In the genomic region with DNA sequence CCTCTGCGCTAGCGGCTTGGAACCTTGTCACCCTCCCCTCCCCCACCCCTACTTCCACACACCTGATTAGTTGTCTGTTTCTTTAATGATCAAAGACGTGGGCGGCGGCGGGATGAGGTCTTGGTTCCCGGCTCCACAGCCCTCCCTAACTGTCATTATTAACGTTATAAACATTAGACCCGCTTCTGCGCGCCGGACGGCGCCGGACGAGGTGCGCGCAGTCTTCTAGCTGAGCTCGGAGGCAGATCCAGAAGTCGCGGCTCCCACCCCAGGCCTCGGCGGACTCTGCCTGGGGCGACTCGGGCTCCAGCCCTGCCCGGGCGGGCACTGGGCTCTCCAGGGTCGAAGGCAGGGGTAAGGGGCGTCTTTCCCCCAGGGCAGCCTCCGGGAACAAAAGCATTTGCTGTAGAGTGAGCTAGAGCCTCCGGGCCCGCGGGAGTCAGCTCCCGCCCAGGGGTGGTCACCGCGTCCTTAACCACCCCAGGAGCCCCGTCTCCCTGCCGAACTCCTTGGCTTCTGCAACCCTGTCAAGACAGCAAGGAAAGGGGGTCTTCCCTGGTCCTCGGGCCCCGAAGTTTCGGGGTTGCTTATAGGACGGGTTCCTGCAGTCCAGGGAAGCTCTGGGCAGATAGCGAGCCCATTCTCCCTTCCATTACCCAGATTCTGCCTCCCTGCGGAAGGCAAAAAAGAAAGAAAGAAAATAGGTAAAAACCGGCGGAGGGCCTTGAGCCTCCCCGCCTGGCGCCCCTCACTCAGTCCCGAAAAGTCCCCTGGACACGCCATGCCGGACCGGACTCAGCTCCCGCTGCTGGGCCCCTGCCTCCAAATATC, we compare ENCODE assay signal across 9 cellular contexts. TPM values are rescaled to one million over a fixed set of nuclear protein-coding genes. Genes with fewer than 3 reads are reported as not detected.
DNase-seq lines count a peak whose midpoint lies in the region; ATAC-seq and TF ChIP-seq lines count a peak whose summit lies in the region.
"Had no signal": no experiment of that assay in that cellular context is flagged by ENCODE, and none has a peak within 500 bp of the region (broad histone marks: within the 10 kb centered on the region; RNA-seq: fewer than 3 reads in every experiment).

No MANE protein-coding gene starts in this region.

- H3K9me3 Mint-ChIP-seq in naive B cell = peaks cover 0 to 8% (median 6%) of the 10 kb centered on the region in 7 donors
- no peaks in the 10 kb centered on the region for H3K9me3 Mint-ChIP-seq in activated CD4-positive, alpha-beta memory T cell treated with anti-CD3 and anti-CD28 coated beads, Interleukin-2, amount 10 ng/mL, durations not matched to agents 7 days and 5 days

- H3K4me3 ChIP-seq in BE2C (ENCODE audit: low read depth, low read length) (peak overlapping the region; percentile 64), MG63 (peak overlapping the region; percentile 37), dorsolateral prefrontal cortex (peak overlapping the region in 58 of 59 donors; percentile 11 to 62 (median 42))

- DNase-seq in BE2C (peak; percentile 43), MG63 (no peak), dorsolateral prefrontal cortex (no peak), naive B cell (no peak), GM19240 (ENCODE audit: insufficient read length, low spot score) (no peak), NCI-H1436 (lab: John Stamatoyannopoulos, UW) (no peak)
- DNase-seq in activated CD4-positive, alpha-beta memory T cell treated with anti-CD3 and anti-CD28 coated beads, Interleukin-2, amount 10 ng/mL, durations not matched to agents 7 days and 5 days = no peak

- peak overlapping the region in 3 of 6 donors; percentile 51 to 76 (median 57) for H3K27ac Mint-ChIP-seq in naive B cell
- no peak overlapping the region for H3K27ac Mint-ChIP-seq in activated CD4-positive, alpha-beta memory T cell treated with anti-CD3 and anti-CD28 coated beads, Interleukin-2, amount 10 ng/mL, durations not matched to agents 7 days and 5 days

- peak overlapping the region in 27 of 59 donors; percentile 8 to 79 (median 54) for H3K27ac ChIP-seq in dorsolateral prefrontal cortex

- intact Hi-C loops in dorsolateral prefrontal cortex (cut with DNase I) = loop anchor here (1.0 to 10.0 kb wide), 5 partner anchors 153 to 194 kb away; no protein-coding TSS in a partner anchor

- peaks cover 11% of the 10 kb centered on the region for H3K4me1 ChIP-seq in BE2C

- H3K36me3 ChIP-seq in BE2C = no peaks in the 10 kb centered on the region
- no peaks in the 10 kb centered on the region for H3K36me3 ChIP-seq in MG63

- H3K9me3 ChIP-seq in BE2C (no peaks in the 10 kb centered on the region), MG63 (no peaks in the 10 kb centered on the region)

- CTCF ChIA-PET in activated CD4-positive, alpha-beta memory T cell treated with anti-CD3 and anti-CD28 coated beads, Interleukin-2, amount 10 ng/mL, durations not matched to agents 7 days and 5 days (lab: Charles Lee) = interaction anchor here (1.2 to 1.7 kb wide), 3 partner anchors 74 to 193 kb away, joined by 3 to 9 read pairs (median 8); no protein-coding TSS in a partner anchor

- no peaks in the 10 kb centered on the region for H3K27me3 ChIP-seq in BE2C
- peaks cover 46% of the 10 kb centered on the region for H3K27me3 ChIP-seq in MG63
- H3K27me3 ChIP-seq in dorsolateral prefrontal cortex = peaks cover 0 to 69% (median 50%) of the 10 kb centered on the region in 45 donors

- POLR2A ChIA-PET in activated CD4-positive, alpha-beta memory T cell treated with anti-CD3 and anti-CD28 coated beads, Interleukin-2, amount 10 ng/mL, durations not matched to agents 7 days and 5 days (lab: Charles Lee) = interaction anchor here (1.5 kb wide), 1 partner anchor 193 kb away, joined by 3 read pairs; no protein-coding TSS in a partner anchor

- H3K36me3 Mint-ChIP-seq in naive B cell = peaks cover 0 to 7% of the 10 kb centered on the region in 2 donors
- H3K36me3 Mint-ChIP-seq in activated CD4-positive, alpha-beta memory T cell treated with anti-CD3 and anti-CD28 coated beads, Interleukin-2, amount 10 ng/mL, durations not matched to agents 7 days and 5 days (ENCODE audit: low read depth) = no peaks in the 10 kb centered on the region

- peaks cover 48 to 64% (median 58%) of the 10 kb centered on the region in 3 donors for H3K27me3 Mint-ChIP-seq in naive B cell
- H3K27me3 Mint-ChIP-seq in activated CD4-positive, alpha-beta memory T cell treated with anti-CD3 and anti-CD28 coated beads, Interleukin-2, amount 10 ng/mL, durations not matched to agents 7 days and 5 days = peaks cover 67% of the 10 kb centered on the region

- H3K4me1 Mint-ChIP-seq in naive B cell = peaks cover 46 to 75% (median 70%) of the 10 kb centered on the region in 3 donors
- H3K4me1 Mint-ChIP-seq in activated CD4-positive, alpha-beta memory T cell treated with anti-CD3 and anti-CD28 coated beads, Interleukin-2, amount 10 ng/mL, durations not matched to agents 7 days and 5 days = peaks cover 14% of the 10 kb centered on the region

- TF ChIP-seq CTCF in BE2C (IDR thresholded peaks at IDR 0.05; ENCODE audit: low read depth, low read length) = no peak
- no peak for TF ChIP-seq CTCF in dorsolateral prefrontal cortex (IDR thresholded peaks at IDR 0.05 in 54 of 56, conservative IDR thresholded peaks at IDR 0.05 in 2 of 56; ENCODE audit: low read depth in 1 of 56, partially characterized antibody in 56 of 56)

- peak; percentile 16 to 22 for ATAC-seq in naive B cell (ENCODE audit: low read depth in 2 of 2)
- ATAC-seq in GM19397 (IDR thresholded peaks at IDR 0.05; ENCODE audit: unreplicated experiment) = no peak

- H3K4me3 Mint-ChIP-seq in naive B cell = peak overlapping the region; percentile 71 to 89 (median 80)
- no peak overlapping the region for H3K4me3 Mint-ChIP-seq in activated CD4-positive, alpha-beta memory T cell treated with anti-CD3 and anti-CD28 coated beads, Interleukin-2, amount 10 ng/mL, durations not matched to agents 7 days and 5 days

RNA-seq across cellular contexts. Expression of gene ISLR2, which starts 2.2 kb away (rescaled TPM):
- polyA plus RNA-seq in BE2C (2012; ENCODE audit: insufficient read depth, insufficient read length, low read depth) = 4.2 TPM
- not detected in 2 replicates for total RNA-seq in MG63 (2014; rRNA removed; shearing (Covaris generic); ENCODE audit: low replicate concordance)
- 10 to 100 TPM; 11.3 to 60.5 (median 32.2) TPM for total RNA-seq in dorsolateral prefrontal cortex
- not detected for polyA plus RNA-seq in naive B cell (ENCODE audit: low read depth in 6 of 6)
- total RNA-seq in activated CD4-positive, alpha-beta memory T cell treated with anti-CD3 and anti-CD28 coated beads, Interleukin-2, amount 10 ng/mL, durations not matched to agents 7 days and 5 days = under 1 TPM in 1 of 2 experiments, not detected in 1; 0.08 TPM
- total RNA-seq: activated CD8-positive, alpha-beta memory T cell treated with anti-CD3 and anti-CD28 coated beads for 36 hours had no signal

RNA-seq across cellular contexts. Expression of gene ISLR, which starts 45.3 kb away (rescaled TPM):
- polyA plus RNA-seq in BE2C (2012; ENCODE audit: insufficient read depth, insufficient read length, low read depth) = 42.0 TPM
- total RNA-seq in MG63 (2014; rRNA removed; shearing (Covaris generic); ENCODE audit: low replicate concordance) = not detected in 2 replicates
- total RNA-seq in dorsolateral prefrontal cortex = 10 to 100 TPM in 113 of 120 experiments, 1 to 10 TPM in 7; 7.1 to 44.8 (median 21.5) TPM
- polyA plus RNA-seq in naive B cell (ENCODE audit: low read depth in 6 of 6) = not detected
- total RNA-seq in activated CD4-positive, alpha-beta memory T cell treated with anti-CD3 and anti-CD28 coated beads, Interleukin-2, amount 10 ng/mL, durations not matched to agents 7 days and 5 days = not detected
- total RNA-seq: activated CD8-positive, alpha-beta memory T cell treated with anti-CD3 and anti-CD28 coated beads for 36 hours had no signal

RNA-seq across cellular contexts. Expression of gene GOLGA6A, which starts 45.8 kb away (rescaled TPM):
- not detected for polyA plus RNA-seq in BE2C (2012; ENCODE audit: insufficient read depth, insufficient read length, low read depth)
- not detected in 2 replicates for total RNA-seq in MG63 (2014; rRNA removed; shearing (Covaris generic); ENCODE audit: low replicate concordance)
- total RNA-seq in dorsolateral prefrontal cortex = 1 to 10 TPM in 48 of 120 experiments, under 1 TPM in 51, not detected in 21; 0.18 to 3.7 (median 0.98) TPM
- under 1 TPM in 1 of 6 donors, not detected in 5; 0.09 TPM for polyA plus RNA-seq in naive B cell (ENCODE audit: low read depth in 6 of 6)
- not detected for total RNA-seq in activated CD4-positive, alpha-beta memory T cell treated with anti-CD3 and anti-CD28 coated beads, Interleukin-2, amount 10 ng/mL, durations not matched to agents 7 days and 5 days
- total RNA-seq: activated CD8-positive, alpha-beta memory T cell treated with anti-CD3 and anti-CD28 coated beads for 36 hours had no signal

Comparison
In these comparisons a context has a peak if more than half of its experiments do, and no peak if none do; other contexts are left out.
1. RNA of gene ISLR2, which starts 2.2 kb away (total RNA-seq): 11.3 to 60.5 TPM in dorsolateral prefrontal cortex; 0.08 TPM in activated CD4-positive, alpha-beta memory T cell treated with anti-CD3 and anti-CD28 coated beads, Interleukin-2, amount 10 ng/mL, durations not matched to agents 7 days and 5 days and not detected in MG63; every median in the first group is over 10 times any median in the second.
2. Peak in every context shown above with its lines, with median percentiles within 50 percentile points of each other: H3K4me3 ChIP-seq.